Comparison of ENCODE assay signal across 2 cellular contexts in the genomic region with DNA sequence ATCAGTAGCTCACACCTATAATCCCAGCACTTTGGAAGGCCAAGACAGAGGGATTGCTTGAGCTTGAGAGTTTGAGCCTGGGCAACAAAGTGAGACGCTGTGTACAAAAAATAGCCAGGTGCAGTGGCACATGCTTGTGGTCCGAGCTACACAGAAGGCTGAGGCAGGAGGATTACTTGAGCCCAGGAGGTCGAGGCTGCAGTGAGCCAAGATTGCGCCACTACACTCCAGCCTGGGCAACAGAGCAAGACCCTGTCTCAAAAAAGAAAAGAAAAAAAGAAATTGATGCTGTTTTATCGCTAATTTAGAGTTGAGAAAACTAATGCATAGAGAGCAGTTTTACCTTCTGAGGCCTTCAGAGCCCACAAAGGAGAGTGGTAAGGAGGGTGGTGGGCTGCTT. TPM values are rescaled to one million over a fixed set of nuclear protein-coding genes. Genes with fewer than 3 reads are reported as not detected.
"Had no signal": no experiment of that assay in that cellular context is flagged by ENCODE, and none has a peak within 500 bp of the region (broad histone marks: within the 10 kb centered on the region; RNA-seq: fewer than 3 reads in every experiment).

No MANE protein-coding gene starts in this region.

RNA-seq across cellular contexts. Expression of gene LRRC73, which starts 11.9 kb away (rescaled TPM):
- total RNA-seq: H7 had no signal
- polyA plus RNA-seq: IgD-negative memory B cell had no signal

RNA-seq across cellular contexts. Expression of gene DLK2, which starts 42.9 kb away (rescaled TPM):
- polyA plus RNA-seq: IgD-negative memory B cell had no signal
